ENCODE assay signal across 1 cellular context in genomic region chr22:50599816-50600454, GRCh38.
TF ChIP-seq lines count a peak whose summit lies in the region.

No MANE protein-coding gene starts in this region.

TF ChIP-seq in GM23338, 12 proteins besides CTCF, POLR2A, EP300 and RAD21:
- TF ChIP-seq ZNF462 (CRISPR knock-in tag; IDR thresholded peaks at IDR 0.05): no peak
- no peak for TF ChIP-seq ZNF114 (CRISPR knock-in tag; IDR thresholded peaks at IDR 0.05)
- no peak for TF ChIP-seq POLR2AphosphoS5 (IDR thresholded peaks at IDR 0.05; ENCODE audit: low read depth)
- TF ChIP-seq EZH2phosphoT487 (IDR thresholded peaks at IDR 0.05; ENCODE audit: unreplicated experiment): no peak
- TF ChIP-seq STAT1 (IDR thresholded peaks at IDR 0.05; ENCODE audit: unreplicated experiment): no peak
- TF ChIP-seq JUNB (IDR thresholded peaks at IDR 0.05; ENCODE audit: unreplicated experiment): no peak
- TF ChIP-seq EZH2 (IDR thresholded peaks at IDR 0.05; ENCODE audit: low read depth, unreplicated experiment): no peak
- TF ChIP-seq ZNF331 (CRISPR knock-in tag; IDR thresholded peaks at IDR 0.05; ENCODE audit: low read depth): no peak
- peak; percentile 57; the same call in 1 of the 2 replicates for TF ChIP-seq CREB1 (CRISPR knock-in tag; IDR thresholded peaks at IDR 0.05; ENCODE audit: low read depth)
- TF ChIP-seq REST (IDR thresholded peaks at IDR 0.05; ENCODE audit: unreplicated experiment): peak; percentile 94
- TF ChIP-seq ETS1 (IDR thresholded peaks at IDR 0.05): no peak
- no peak for TF ChIP-seq NANOG (IDR thresholded peaks at IDR 0.05; ENCODE audit: borderline replicate concordance)
